ENCODE assay signal across 8 cellular contexts in the genomic region with DNA sequence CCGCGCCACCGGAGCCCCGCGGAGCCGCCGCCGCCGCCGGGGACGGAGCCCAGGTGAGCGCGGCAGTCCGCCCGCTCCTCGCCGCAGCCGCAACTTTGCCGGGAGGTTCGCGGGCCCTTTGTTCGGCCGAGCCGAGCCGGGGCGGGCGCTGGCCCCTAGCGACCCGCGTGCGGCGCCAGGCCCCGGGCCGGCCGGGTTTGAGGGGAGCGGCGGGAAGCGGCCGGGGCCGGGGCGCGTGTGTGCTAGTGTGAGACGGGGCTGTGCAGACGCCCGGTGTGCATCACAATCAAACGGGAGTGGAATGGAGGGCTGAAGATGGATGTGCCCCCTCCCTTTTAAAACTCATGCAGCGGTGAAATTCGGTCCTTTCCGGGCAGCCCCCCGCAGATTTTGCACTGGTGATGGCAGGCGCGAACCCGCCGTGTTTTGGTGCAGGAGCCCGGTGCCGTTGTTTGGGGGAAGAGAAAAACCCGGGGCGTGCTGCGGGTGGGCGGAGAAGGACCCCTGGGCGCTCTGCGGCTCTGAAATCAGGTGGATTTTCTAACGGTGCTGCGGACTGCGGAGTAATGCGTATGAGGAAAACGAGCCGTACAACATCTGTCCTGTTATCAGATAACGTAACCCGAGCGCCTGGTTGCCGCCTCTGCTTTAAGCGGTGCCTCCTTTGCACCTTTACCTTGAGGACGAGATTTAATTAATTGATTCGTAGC. TPM values are rescaled to one million over a fixed set of nuclear protein-coding genes. Genes with fewer than 3 reads are reported as not detected.
DNase-seq lines count a peak whose midpoint lies in the region; ATAC-seq and TF ChIP-seq lines count a peak whose summit lies in the region.

No MANE protein-coding gene starts in this region.

- H3K9me3 ChIP-seq in colonic mucosa (no peaks in the 10 kb centered on the region), lung (ENCODE audit: control insufficient read depth in 2 of 2, insufficient read depth in 1 of 2, low read length in 1 of 2) (no peaks in the 10 kb centered on the region)

- DNase-seq in Caki2 (ENCODE audit: low read depth) (peak; percentile 17), colonic mucosa (no peak), lung (ENCODE audit: low spot score) (no peak), cerebellar cortex (ENCODE audit: low spot score) (no peak)
- DNase-seq in stimulated activated naive B cell treated with anti-CD40 and anti-IgM and Interleukin-4, amounts not matched to agents 10 μg/mL and 1 μg/mL and 100 μg/mL, for 72 hours = peak; percentile 17

- H3K27ac Mint-ChIP-seq in stimulated activated naive B cell treated with anti-CD40 and anti-IgM and Interleukin-4, amounts not matched to agents 10 μg/mL and 1 μg/mL and 100 μg/mL, for 72 hours = peak overlapping the region; percentile 79

- H3K36me3 ChIP-seq in colonic mucosa = no peaks in the 10 kb centered on the region
- no peaks in the 10 kb centered on the region for H3K36me3 ChIP-seq in lung (ENCODE audit: control insufficient read depth in 2 of 2, insufficient read depth in 2 of 2, low read length in 2 of 2)

- H3K36me3 Mint-ChIP-seq in stimulated activated naive B cell treated with anti-CD40 and anti-IgM and Interleukin-4, amounts not matched to agents 10 μg/mL and 1 μg/mL and 100 μg/mL, for 72 hours = peaks cover 0 to 2% of the 10 kb centered on the region in 2 donors

- H3K4me3 Mint-ChIP-seq in stimulated activated naive B cell treated with anti-CD40 and anti-IgM and Interleukin-4, amounts not matched to agents 10 μg/mL and 1 μg/mL and 100 μg/mL, for 72 hours = peak overlapping the region; percentile 91 to 93

- H3K27ac ChIP-seq in VCaP = peak overlapping the region; percentile 93
- H3K27ac ChIP-seq in colonic mucosa = no peak overlapping the region
- H3K27ac ChIP-seq in lung (ENCODE audit: low read depth in 1 of 2, low read length in 1 of 2) = peak overlapping the region; percentile 63 to 89

- in situ Hi-C loops in Caki2 (cut with HindIII; ENCODE audit: low pct_unique_long_range_greater_than_20kb, low sequenced_read_pairs) = no loop called here

- H3K27me3 ChIP-seq in colonic mucosa = no peaks in the 10 kb centered on the region
- H3K27me3 ChIP-seq in lung (ENCODE audit: control insufficient read depth, insufficient read depth) = no peaks in the 10 kb centered on the region

- H3K9me3 Mint-ChIP-seq in stimulated activated naive B cell treated with anti-CD40 and anti-IgM and Interleukin-4, amounts not matched to agents 10 μg/mL and 1 μg/mL and 100 μg/mL, for 72 hours = no peaks in the 10 kb centered on the region

- peaks cover 26 to 48% of the 10 kb centered on the region in 2 donors for H3K4me1 Mint-ChIP-seq in stimulated activated naive B cell treated with anti-CD40 and anti-IgM and Interleukin-4, amounts not matched to agents 10 μg/mL and 1 μg/mL and 100 μg/mL, for 72 hours

- H3K4me3 ChIP-seq in colonic mucosa (peak overlapping the region; percentile 52), lung (peak overlapping the region; percentile 85)

- 0 to 1% methylated on average over 63 to 75 of the region's 75 CpGs for WGBS in lung, 2 donors

- intact Hi-C loops in colonic mucosa (cut with DNase I) = no loop called here

- peak; percentile 21 for ATAC-seq in HG03439 (IDR thresholded peaks at IDR 0.05; ENCODE audit: unreplicated experiment)
- no peak for ATAC-seq in lung (ENCODE audit: insufficient read depth, low FRiP score)
- ATAC-seq in stimulated activated naive B cell treated with anti-CD40 and anti-IgM and Interleukin-4, amounts not matched to agents 10 μg/mL and 1 μg/mL and 100 μg/mL, for 72 hours (replicated peaks) = no peak
- no peak for ATAC-seq in HG02678 (IDR thresholded peaks at IDR 0.05; ENCODE audit: unreplicated experiment)

- TF ChIP-seq CTCF in VCaP (conservative IDR thresholded peaks at IDR 0.05) (no peak), colonic mucosa (IDR thresholded peaks at IDR 0.05) (no peak), lung (IDR thresholded peaks at IDR 0.05; ENCODE audit: control extremely low read depth, extremely low read depth) (no peak)

- no peaks in the 10 kb centered on the region for H3K4me1 ChIP-seq in colonic mucosa
- peaks cover 7 to 8% of the 10 kb centered on the region in 2 donors for H3K4me1 ChIP-seq in lung (ENCODE audit: control insufficient read depth in 2 of 2, insufficient read depth in 2 of 2, low read length in 2 of 2)

- H3K9ac ChIP-seq in colonic mucosa (ENCODE audit: low read depth in 2 of 2, low read length in 2 of 2) = peak overlapping the region in 1 of 2 donors; percentile 50

- H3K27me3 Mint-ChIP-seq in stimulated activated naive B cell treated with anti-CD40 and anti-IgM and Interleukin-4, amounts not matched to agents 10 μg/mL and 1 μg/mL and 100 μg/mL, for 72 hours = peaks cover 10% of the 10 kb centered on the region in 2 donors

RNA-seq across cellular contexts. Expression of a gene that starts 0.9 kb away (rescaled TPM):
- 0.91 and 2.2 TPM in 2 replicates for total RNA-seq in Caki2 (2014; rRNA removed; shearing (Covaris generic); ENCODE audit: low replicate concordance)
- total RNA-seq in colonic mucosa = 1 to 10 TPM; 8.9 to 9.0 TPM
- 10 to 100 TPM; 23.4 to 25.9 TPM for total RNA-seq in lung
- polyA plus RNA-seq in lung = 1 to 10 TPM; 2.2 to 4.3 TPM

Comparison
In these comparisons a context has a peak if more than half of its experiments do, and no peak if none do; other contexts are left out.
1. DNase-seq: peak in Caki2 (single experiment) and stimulated activated naive B cell treated with anti-CD40 and anti-IgM and Interleukin-4, amounts not matched to agents 10 μg/mL and 1 μg/mL and 100 μg/mL, for 72 hours (single experiment); none in colonic mucosa (single experiment), lung (single experiment) and cerebellar cortex (single experiment).